8 cellular contexts compared by ENCODE assay signal in genomic region chr4:1711906-1712215, GRCh38. TPM values are rescaled to one million over a fixed set of nuclear protein-coding genes. Genes with fewer than 3 reads are reported as not detected.
A peak's percentile ranks its signal among the peaks of the same experiment; 100 is the strongest.
DNase-seq lines count a peak whose midpoint lies in the region; ATAC-seq and TF ChIP-seq lines count a peak whose summit lies in the region.

No MANE protein-coding gene starts in this region.

- H3K27ac Mint-ChIP-seq in activated CD4-positive, alpha-beta memory T cell treated with anti-CD3 and anti-CD28 coated beads, Interleukin-2, amount 10 ng/mL, durations not matched to agents 7 days and 5 days: peak overlapping the region; percentile 92
- H3K27ac Mint-ChIP-seq in stimulated activated memory B cell treated with anti-CD40 and anti-IgM and Interleukin-4, amounts not matched to agents 10 μg/mL and 1 μg/mL and 100 μg/mL, for 72 hours: peak overlapping the region; percentile 87

- CTCF ChIA-PET in HEK293T (lab: Yijun Ruan, JAX): interaction anchor here (1.6 to 2.0 kb wide), 2 partner anchors 18 to 19 kb away, joined by 5 to 10 read pairs; no protein-coding TSS in a partner anchor
- CTCF ChIA-PET in activated CD4-positive, alpha-beta memory T cell treated with anti-CD3 and anti-CD28 coated beads, Interleukin-2, amount 10 ng/mL, durations not matched to agents 7 days and 5 days (lab: Charles Lee): interaction anchor here (1.5 to 4.2 kb wide), 4 partner anchors 9 to 17 kb away, joined by 5 to 45 read pairs (median 10); partner anchors contain the start of genes TACC3 and TMEM129

- H3K36me3 Mint-ChIP-seq in activated CD4-positive, alpha-beta memory T cell treated with anti-CD3 and anti-CD28 coated beads, Interleukin-2, amount 10 ng/mL, durations not matched to agents 7 days and 5 days (ENCODE audit: low read depth): peaks cover 66% of the 10 kb centered on the region
- peaks cover 17% of the 10 kb centered on the region for H3K36me3 Mint-ChIP-seq in stimulated activated memory B cell treated with anti-CD40 and anti-IgM and Interleukin-4, amounts not matched to agents 10 μg/mL and 1 μg/mL and 100 μg/mL, for 72 hours

- peaks cover 68% of the 10 kb centered on the region for H3K4me1 Mint-ChIP-seq in activated CD4-positive, alpha-beta memory T cell treated with anti-CD3 and anti-CD28 coated beads, Interleukin-2, amount 10 ng/mL, durations not matched to agents 7 days and 5 days
- H3K4me1 Mint-ChIP-seq in stimulated activated memory B cell treated with anti-CD40 and anti-IgM and Interleukin-4, amounts not matched to agents 10 μg/mL and 1 μg/mL and 100 μg/mL, for 72 hours: peaks cover 73% of the 10 kb centered on the region

- POLR2A ChIA-PET in HEK293T (lab: Yijun Ruan, JAX): interaction anchor here (1.0 to 5.5 kb wide), 9 partner anchors 9 to 209 kb away, joined by 3 to 80 read pairs (median 9); partner anchors contain the start of genes FGFR3, TACC3 and TMEM129
- POLR2A ChIA-PET in activated CD4-positive, alpha-beta memory T cell treated with anti-CD3 and anti-CD28 coated beads, Interleukin-2, amount 10 ng/mL, durations not matched to agents 7 days and 5 days (lab: Charles Lee): interaction anchor here (0.6 to 11.7 kb wide), 21 partner anchors 8 to 1087 kb away, joined by 3 to 371 read pairs (median 4); partner anchors contain the start of genes CTBP1, FAM53A, GAK and LETM1

- H3K9me3 Mint-ChIP-seq in activated CD4-positive, alpha-beta memory T cell treated with anti-CD3 and anti-CD28 coated beads, Interleukin-2, amount 10 ng/mL, durations not matched to agents 7 days and 5 days: no peaks in the 10 kb centered on the region
- no peaks in the 10 kb centered on the region for H3K9me3 Mint-ChIP-seq in stimulated activated memory B cell treated with anti-CD40 and anti-IgM and Interleukin-4, amounts not matched to agents 10 μg/mL and 1 μg/mL and 100 μg/mL, for 72 hours

- H3K4me3 Mint-ChIP-seq in activated CD4-positive, alpha-beta memory T cell treated with anti-CD3 and anti-CD28 coated beads, Interleukin-2, amount 10 ng/mL, durations not matched to agents 7 days and 5 days: peak overlapping the region; percentile 96
- H3K4me3 Mint-ChIP-seq in stimulated activated memory B cell treated with anti-CD40 and anti-IgM and Interleukin-4, amounts not matched to agents 10 μg/mL and 1 μg/mL and 100 μg/mL, for 72 hours: peak overlapping the region; percentile 91

- DNase-seq in HEK293T (ENCODE audit: extremely low spot score) (peak; percentile 31), hepatic stellate cell (ENCODE audit: low spot score) (peak; percentile 61), SK-N-DZ (ENCODE audit: low spot score) (no peak), NCI-H510A treated with DMSO at 0.1 percent for 48 hours (lab: John Stamatoyannopoulos, UW) (no peak)
- DNase-seq in activated CD4-positive, alpha-beta memory T cell treated with anti-CD3 and anti-CD28 coated beads, Interleukin-2, amount 10 ng/mL, durations not matched to agents 7 days and 5 days: no peak

- TF ChIP-seq CTCF in C4-2B (conservative IDR thresholded peaks at IDR 0.05): no peak

- no peaks in the 10 kb centered on the region for H3K27me3 Mint-ChIP-seq in activated CD4-positive, alpha-beta memory T cell treated with anti-CD3 and anti-CD28 coated beads, Interleukin-2, amount 10 ng/mL, durations not matched to agents 7 days and 5 days
- no peaks in the 10 kb centered on the region for H3K27me3 Mint-ChIP-seq in stimulated activated memory B cell treated with anti-CD40 and anti-IgM and Interleukin-4, amounts not matched to agents 10 μg/mL and 1 μg/mL and 100 μg/mL, for 72 hours

- ATAC-seq in stimulated activated memory B cell treated with anti-CD40 and anti-IgM and Interleukin-4, amounts not matched to agents 10 μg/mL and 1 μg/mL and 100 μg/mL, for 72 hours: no peak
- no peak for ATAC-seq in esophagus mucosa

- H3K27ac ChIP-seq in C4-2B: peak overlapping the region; percentile 97

TF ChIP-seq in HEK293T, 16 proteins besides CTCF, POLR2A, EP300 and RAD21:
- TF ChIP-seq LEF1 (IDR thresholded peaks at IDR 0.05; ENCODE audit: borderline replicate concordance) (no peak), BHLHE40 (IDR thresholded peaks at IDR 0.05; ENCODE audit: borderline replicate concordance) (no peak), FOXA1 (IDR thresholded peaks at IDR 0.05) (no peak), L3MBTL2 (conservative IDR thresholded peaks at IDR 0.05) (no peak), ARNT (IDR thresholded peaks at IDR 0.05) (no peak), FOXK2 (IDR thresholded peaks at IDR 0.05) (no peak), TARDBP (IDR thresholded peaks at IDR 0.05) (no peak), CTBP1 (IDR thresholded peaks at IDR 0.05; ENCODE audit: borderline replicate concordance) (no peak), FOXM1 (IDR thresholded peaks at IDR 0.05; ENCODE audit: borderline replicate concordance) (no peak), SUZ12 (IDR thresholded peaks at IDR 0.05) (no peak), ZNF384 (IDR thresholded peaks at IDR 0.05) (no peak)

RNA-seq across cellular contexts. Expression of gene SLBP, which starts 0.3 kb away (rescaled TPM):
- 100 to 1,000 TPM; 105 to 107 TPM for total RNA-seq in activated CD4-positive, alpha-beta memory T cell treated with anti-CD3 and anti-CD28 coated beads, Interleukin-2, amount 10 ng/mL, durations not matched to agents 7 days and 5 days
- 31.3 TPM for total RNA-seq in esophagus mucosa
- 169 and 184 TPM in 2 replicates for polyA plus RNA-seq in SK-N-DZ (2014; cell fraction: cytosol; rRNA removed)
- polyA plus RNA-seq in SK-N-DZ (2014; cell fraction: nucleus; rRNA removed): 100 and 125 TPM in 2 replicates

RNA-seq across cellular contexts. Expression of gene TMEM129, which starts 9.3 kb away (rescaled TPM):
- total RNA-seq in activated CD4-positive, alpha-beta memory T cell treated with anti-CD3 and anti-CD28 coated beads, Interleukin-2, amount 10 ng/mL, durations not matched to agents 7 days and 5 days: 10 to 100 TPM; 20.4 to 22.3 TPM
- total RNA-seq in esophagus mucosa: 25.5 TPM
- 77.3 and 81.6 TPM in 2 replicates for polyA plus RNA-seq in SK-N-DZ (2014; cell fraction: cytosol; rRNA removed)
- 124 and 144 TPM in 2 replicates for polyA plus RNA-seq in SK-N-DZ (2014; cell fraction: nucleus; rRNA removed)

RNA-seq across cellular contexts. Expression of gene TACC3, which starts 9.5 kb away (rescaled TPM):
- 100 to 1,000 TPM; 213 TPM for total RNA-seq in activated CD4-positive, alpha-beta memory T cell treated with anti-CD3 and anti-CD28 coated beads, Interleukin-2, amount 10 ng/mL, durations not matched to agents 7 days and 5 days
- total RNA-seq in esophagus mucosa: 34.4 TPM
- polyA plus RNA-seq in SK-N-DZ (2014; cell fraction: cytosol; rRNA removed): 28.0 and 30.2 TPM in 2 replicates
- 90.5 and 232 TPM in 2 replicates for polyA plus RNA-seq in SK-N-DZ (2014; cell fraction: nucleus; rRNA removed)

RNA-seq across cellular contexts. Expression of gene FAM53A, which starts 27.7 kb away (rescaled TPM):
- total RNA-seq in activated CD4-positive, alpha-beta memory T cell treated with anti-CD3 and anti-CD28 coated beads, Interleukin-2, amount 10 ng/mL, durations not matched to agents 7 days and 5 days: under 1 TPM; 0.65 to 0.91 TPM
- 0.92 TPM for total RNA-seq in esophagus mucosa
- polyA plus RNA-seq in SK-N-DZ (2014; cell fraction: cytosol; rRNA removed): 2.1 and 2.6 TPM in 2 replicates
- polyA plus RNA-seq in SK-N-DZ (2014; cell fraction: nucleus; rRNA removed): 7.5 and 10.8 TPM in 2 replicates

Comparison
In these comparisons a context has a peak if more than half of its experiments do, and no peak if none do; other contexts are left out.
1. DNase-seq: peak in HEK293T (single experiment) and hepatic stellate cell (single experiment); none in activated CD4-positive, alpha-beta memory T cell treated with anti-CD3 and anti-CD28 coated beads, Interleukin-2, amount 10 ng/mL, durations not matched to agents 7 days and 5 days (single experiment), SK-N-DZ (single experiment) and NCI-H510A treated with DMSO at 0.1 percent for 48 hours (single experiment).